In genomic region chr3:72625616-72626337, GRCh38 we compare ENCODE assay signal across 1 cellular context.
TF ChIP-seq lines count a peak whose summit lies in the region.

No MANE protein-coding gene starts in this region.

TF ChIP-seq in HepG2, 621 proteins besides CTCF, POLR2A, EP300 and RAD21 (continued from another document and continues in another):
- TF ChIP-seq PBX3 (CRISPR knock-in tag; IDR thresholded peaks at IDR 0.05; ENCODE audit: borderline replicate concordance) (no peak), ZBTB33 (CRISPR knock-in tag; IDR thresholded peaks at IDR 0.05) (0 out of 2 replicates have a peak, but pooled peaks have one; percentile 34), FOSL2 (CRISPR knock-in tag; IDR thresholded peaks at IDR 0.05) (peak; percentile 77), USF2 (IDR thresholded peaks at IDR 0.05; ENCODE audit: low read depth, low read length) (no peak), USF2 (CRISPR knock-in tag; IDR thresholded peaks at IDR 0.05; ENCODE audit: borderline replicate concordance) (no peak), KDM5B (CRISPR knock-in tag; IDR thresholded peaks at IDR 0.05; ENCODE audit: borderline replicate concordance) (no peak), HMG20A (CRISPR knock-in tag; IDR thresholded peaks at IDR 0.05; ENCODE audit: borderline replicate concordance) (peak; percentile 36; the same call in 1 of the 2 replicates), BCLAF1 (IDR thresholded peaks at IDR 0.05) (no peak), ZMYM2 (CRISPR knock-in tag; IDR thresholded peaks at IDR 0.05) (no peak), TEAD3 (CRISPR knock-in tag; optimal IDR thresholded peaks at IDR 0.05; ENCODE audit: borderline replicate concordance) (peak; percentile 55), MBD4 (IDR thresholded peaks at IDR 0.05; ENCODE audit: borderline replicate concordance, low read length) (no peak), HNF1A (IDR thresholded peaks at IDR 0.05; ENCODE audit: low read depth) (no peak), HNF1A (CRISPR knock-in tag; IDR thresholded peaks at IDR 0.05; ENCODE audit: borderline replicate concordance) (no peak), SMC3 (IDR thresholded peaks at IDR 0.05; ENCODE audit: low read length) (0 out of 2 replicates have a peak, but pooled peaks have one; percentile 15), MIER3 (CRISPR knock-in tag; IDR thresholded peaks at IDR 0.05; ENCODE audit: borderline replicate concordance) (0 out of 2 replicates have a peak, but pooled peaks have one; percentile 58), ZNF562 (CRISPR knock-in tag; IDR thresholded peaks at IDR 0.05; ENCODE audit: borderline replicate concordance) (no peak), MAFK (conservative IDR thresholded peaks at IDR 0.05 in 1 of 2, IDR thresholded peaks at IDR 0.05 in 1 of 2; ENCODE audit: low read length in 2 of 2) (0 out of 4 replicates have a peak, but pooled peaks of 1 of the 2 experiments have one; percentile 3), SALL1 (CRISPR knock-in tag; IDR thresholded peaks at IDR 0.05) (peak; percentile 49), ZNF720 (CRISPR knock-in tag; IDR thresholded peaks at IDR 0.05) (no peak), ZEB1 (IDR thresholded peaks at IDR 0.05; ENCODE audit: insufficient replicate concordance, low read depth) (peak; percentile 59), ZNF160 (CRISPR knock-in tag; IDR thresholded peaks at IDR 0.05) (no peak), CEBPG (CRISPR knock-in tag; IDR thresholded peaks at IDR 0.05) (peak; percentile 89), HNF4A (CRISPR knock-in tag; IDR thresholded peaks at IDR 0.05) (no peak), ZNF12 (CRISPR knock-in tag; IDR thresholded peaks at IDR 0.05) (peak; percentile 63; the same call in 1 of the 2 replicates), SAP130 (CRISPR knock-in tag; IDR thresholded peaks at IDR 0.05; ENCODE audit: low read depth) (no peak), RNF219 (CRISPR knock-in tag; IDR thresholded peaks at IDR 0.05) (no peak), HMGXB3 (CRISPR knock-in tag; IDR thresholded peaks at IDR 0.05; ENCODE audit: borderline replicate concordance) (no peak), TERF1 (CRISPR knock-in tag; IDR thresholded peaks at IDR 0.05) (no peak)
